Comparison of ENCODE assay signal across 1 cellular context in genomic region chr20:9068232-9068781, GRCh38.
TF ChIP-seq lines count a peak whose summit lies in the region.

No MANE protein-coding gene starts in this region.

TF ChIP-seq in HepG2, 621 proteins besides CTCF, POLR2A, EP300 and RAD21 (continued from another document):
- 0 out of 2 replicates have a peak, but pooled peaks have one; percentile 11 for TF ChIP-seq ZNF574 (CRISPR knock-in tag; IDR thresholded peaks at IDR 0.05)
- 0 out of 2 replicates have a peak, but pooled peaks have one; percentile 12 for TF ChIP-seq EZH2 (conservative IDR thresholded peaks at IDR 0.05; ENCODE audit: low read depth, low read length)
- no peak for TF ChIP-seq ZNF232 (CRISPR knock-in tag; IDR thresholded peaks at IDR 0.05; ENCODE audit: borderline replicate concordance)
- no peak for TF ChIP-seq ZNF205 (CRISPR knock-in tag; IDR thresholded peaks at IDR 0.05)
- no peak for TF ChIP-seq AKAP8 (CRISPR knock-in tag; IDR thresholded peaks at IDR 0.05)
- no peak for TF ChIP-seq ZSCAN22 (CRISPR knock-in tag; IDR thresholded peaks at IDR 0.05)
- peak; percentile 9 for TF ChIP-seq HNRNPK (IDR thresholded peaks at IDR 0.05; ENCODE audit: low read depth, low read length, poor library complexity, severe bottlenecking)
- 0 out of 2 replicates have a peak, but pooled peaks have one; percentile 4 for TF ChIP-seq ZNF710 (CRISPR knock-in tag; IDR thresholded peaks at IDR 0.05; ENCODE audit: borderline replicate concordance)
- no peak for TF ChIP-seq ZNF407 (CRISPR knock-in tag; IDR thresholded peaks at IDR 0.05; ENCODE audit: not compliant biosample characterization)
- TF ChIP-seq ZBTB39 (CRISPR knock-in tag; IDR thresholded peaks at IDR 0.05): no peak
- no peak for TF ChIP-seq FOXP1 (IDR thresholded peaks at IDR 0.05)
- TF ChIP-seq FOXP1 (CRISPR knock-in tag; IDR thresholded peaks at IDR 0.05): no peak
- peak; percentile 17; the same call in 1 of the 2 replicates for TF ChIP-seq ZNF546 (CRISPR knock-in tag; conservative IDR thresholded peaks at IDR 0.05)
